Comparison of ENCODE assay signal across 1 cellular context in the genomic region with DNA sequence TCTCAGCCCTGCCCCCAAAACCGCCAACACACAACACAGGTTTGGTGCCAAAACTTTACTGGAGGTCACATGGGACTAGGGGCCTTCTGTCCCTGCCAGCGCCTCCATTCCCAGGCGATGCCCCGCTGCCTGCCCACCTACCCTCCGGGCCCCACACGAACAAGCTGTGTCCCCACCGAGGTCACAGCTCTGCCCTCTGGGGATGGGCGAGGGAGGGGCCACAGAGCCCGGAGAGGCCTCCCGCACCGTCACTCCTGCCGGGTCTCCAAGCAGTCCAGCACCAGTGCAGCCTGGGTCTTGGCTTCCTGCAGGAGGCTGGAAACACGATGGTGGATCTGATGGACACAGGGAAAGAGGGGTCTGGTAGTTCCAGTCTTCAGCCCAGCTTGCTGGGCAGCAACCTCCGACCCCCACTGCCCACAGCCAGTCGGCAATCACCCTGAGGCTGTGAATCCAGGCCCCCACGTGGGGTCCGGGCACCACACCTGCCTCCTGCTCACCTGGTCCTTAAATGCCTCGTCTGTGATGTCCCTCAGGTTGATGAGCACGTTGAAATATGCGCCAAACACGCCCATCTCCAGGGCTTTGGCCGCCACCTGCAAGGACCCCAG.
A peak's percentile ranks its signal among the peaks of the same experiment; 100 is the strongest.
TF ChIP-seq lines count a peak whose summit lies in the region.

No MANE protein-coding gene starts in this region.

TF ChIP-seq in HepG2, 621 proteins besides CTCF, POLR2A, EP300 and RAD21 (continued from another document):
- TF ChIP-seq, protein P1, sequence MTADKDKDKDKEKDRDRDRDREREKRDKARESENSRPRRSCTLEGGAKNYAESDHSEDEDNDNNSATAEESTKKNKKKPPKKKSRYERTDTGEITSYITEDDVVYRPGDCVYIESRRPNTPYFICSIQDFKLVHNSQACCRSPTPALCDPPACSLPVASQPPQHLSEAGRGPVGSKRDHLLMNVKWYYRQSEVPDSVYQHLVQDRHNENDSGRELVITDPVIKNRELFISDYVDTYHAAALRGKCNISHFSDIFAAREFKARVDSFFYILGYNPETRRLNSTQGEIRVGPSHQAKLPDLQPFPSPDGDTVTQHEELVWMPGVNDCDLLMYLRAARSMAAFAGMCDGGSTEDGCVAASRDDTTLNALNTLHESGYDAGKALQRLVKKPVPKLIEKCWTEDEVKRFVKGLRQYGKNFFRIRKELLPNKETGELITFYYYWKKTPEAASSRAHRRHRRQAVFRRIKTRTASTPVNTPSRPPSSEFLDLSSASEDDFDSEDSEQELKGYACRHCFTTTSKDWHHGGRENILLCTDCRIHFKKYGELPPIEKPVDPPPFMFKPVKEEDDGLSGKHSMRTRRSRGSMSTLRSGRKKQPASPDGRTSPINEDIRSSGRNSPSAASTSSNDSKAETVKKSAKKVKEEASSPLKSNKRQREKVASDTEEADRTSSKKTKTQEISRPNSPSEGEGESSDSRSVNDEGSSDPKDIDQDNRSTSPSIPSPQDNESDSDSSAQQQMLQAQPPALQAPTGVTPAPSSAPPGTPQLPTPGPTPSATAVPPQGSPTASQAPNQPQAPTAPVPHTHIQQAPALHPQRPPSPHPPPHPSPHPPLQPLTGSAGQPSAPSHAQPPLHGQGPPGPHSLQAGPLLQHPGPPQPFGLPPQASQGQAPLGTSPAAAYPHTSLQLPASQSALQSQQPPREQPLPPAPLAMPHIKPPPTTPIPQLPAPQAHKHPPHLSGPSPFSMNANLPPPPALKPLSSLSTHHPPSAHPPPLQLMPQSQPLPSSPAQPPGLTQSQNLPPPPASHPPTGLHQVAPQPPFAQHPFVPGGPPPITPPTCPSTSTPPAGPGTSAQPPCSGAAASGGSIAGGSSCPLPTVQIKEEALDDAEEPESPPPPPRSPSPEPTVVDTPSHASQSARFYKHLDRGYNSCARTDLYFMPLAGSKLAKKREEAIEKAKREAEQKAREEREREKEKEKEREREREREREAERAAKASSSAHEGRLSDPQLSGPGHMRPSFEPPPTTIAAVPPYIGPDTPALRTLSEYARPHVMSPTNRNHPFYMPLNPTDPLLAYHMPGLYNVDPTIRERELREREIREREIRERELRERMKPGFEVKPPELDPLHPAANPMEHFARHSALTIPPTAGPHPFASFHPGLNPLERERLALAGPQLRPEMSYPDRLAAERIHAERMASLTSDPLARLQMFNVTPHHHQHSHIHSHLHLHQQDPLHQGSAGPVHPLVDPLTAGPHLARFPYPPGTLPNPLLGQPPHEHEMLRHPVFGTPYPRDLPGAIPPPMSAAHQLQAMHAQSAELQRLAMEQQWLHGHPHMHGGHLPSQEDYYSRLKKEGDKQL (CRISPR knock-in tag; IDR thresholded peaks at IDR 0.05; ENCODE audit: low read depth), result no peak
- TF ChIP-seq SIN3B (IDR thresholded peaks at IDR 0.05; ENCODE audit: low read length) (no peak), ATF7 (IDR thresholded peaks at IDR 0.05) (no peak), ATF7 (CRISPR knock-in tag; IDR thresholded peaks at IDR 0.05) (no peak), HBP1 (CRISPR knock-in tag; IDR thresholded peaks at IDR 0.05; ENCODE audit: low read depth) (no peak), AGO2 (optimal IDR thresholded peaks at IDR 0.05; ENCODE audit: low read depth, low read length) (peak; percentile 96), TERF1 (CRISPR knock-in tag; IDR thresholded peaks at IDR 0.05) (no peak), NONO (IDR thresholded peaks at IDR 0.05) (no peak), NONO (CRISPR knock-in tag; conservative IDR thresholded peaks at IDR 0.05) (peak; percentile 6; the same call in 1 of the 2 replicates), SNRNP70 (IDR thresholded peaks at IDR 0.05; ENCODE audit: low read depth, low read length) (no peak), BCL3 (CRISPR knock-in tag; IDR thresholded peaks at IDR 0.05) (no peak), AKAP8 (CRISPR knock-in tag; IDR thresholded peaks at IDR 0.05) (peak; percentile 77; the same call in 1 of the 2 replicates), HNRNPL (IDR thresholded peaks at IDR 0.05; ENCODE audit: low read depth, low read length) (0 out of 2 replicates have a peak, but pooled peaks have one; percentile 22), GFI1 (CRISPR knock-in tag; IDR thresholded peaks at IDR 0.05; ENCODE audit: borderline replicate concordance) (no peak), ZNF501 (CRISPR knock-in tag; IDR thresholded peaks at IDR 0.05) (no peak)
- TF ChIP-seq, protein P2, sequence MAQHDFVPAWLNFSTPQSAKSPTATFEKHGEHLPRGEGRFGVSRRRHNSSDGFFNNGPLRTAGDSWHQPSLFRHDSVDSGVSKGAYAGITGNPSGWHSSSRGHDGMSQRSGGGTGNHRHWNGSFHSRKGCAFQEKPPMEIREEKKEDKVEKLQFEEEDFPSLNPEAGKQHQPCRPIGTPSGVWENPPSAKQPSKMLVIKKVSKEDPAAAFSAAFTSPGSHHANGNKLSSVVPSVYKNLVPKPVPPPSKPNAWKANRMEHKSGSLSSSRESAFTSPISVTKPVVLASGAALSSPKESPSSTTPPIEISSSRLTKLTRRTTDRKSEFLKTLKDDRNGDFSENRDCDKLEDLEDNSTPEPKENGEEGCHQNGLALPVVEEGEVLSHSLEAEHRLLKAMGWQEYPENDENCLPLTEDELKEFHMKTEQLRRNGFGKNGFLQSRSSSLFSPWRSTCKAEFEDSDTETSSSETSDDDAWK (CRISPR knock-in tag; IDR thresholded peaks at IDR 0.05), result no peak
TF ChIP-seq in HepG2: peak in this region for 6.
